16 cellular contexts compared by ENCODE assay signal in genomic region chr3:168134931-168135330, GRCh38. TPM values are rescaled to one million over a fixed set of nuclear protein-coding genes. Genes with fewer than 3 reads are reported as not detected.
DNase-seq lines count a peak whose midpoint lies in the region; ATAC-seq and TF ChIP-seq lines count a peak whose summit lies in the region.
"Had no signal": no experiment of that assay in that cellular context is flagged by ENCODE, and none has a peak within 500 bp of the region (broad histone marks: within the 10 kb centered on the region; RNA-seq: fewer than 3 reads in every experiment).

No MANE protein-coding gene starts in this region.

- no peak overlapping the region for H3K4ac ChIP-seq in IMR-90 (ENCODE audit: low read depth, low read length)

- H3K27ac Mint-ChIP-seq in stimulated activated naive B cell treated with anti-CD40 and anti-IgM and Interleukin-4, amounts not matched to agents 10 μg/mL and 1 μg/mL and 100 μg/mL, for 72 hours = no peak overlapping the region
- H3K27ac Mint-ChIP-seq: activated CD4-positive, alpha-beta memory T cell treated with anti-CD3 and anti-CD28 coated beads, Interleukin-2, amount 10 ng/mL, durations not matched to agents 7 days and 5 days; naive thymus-derived CD8-positive, alpha-beta T cell had no signal

- no peaks in the 10 kb centered on the region for H4K20me1 ChIP-seq in IMR-90 (ENCODE audit: insufficient read depth, low read length)

- H3K18ac ChIP-seq in IMR-90 (ENCODE audit: low read depth, low read length) = no peak overlapping the region

- no peak overlapping the region for H3K14ac ChIP-seq in IMR-90 (replicated peaks; ENCODE audit: low read depth, low read length)

- no peak overlapping the region for H4K8ac ChIP-seq in IMR-90 (ENCODE audit: low read depth in 2 of 2, low read length in 2 of 2)

- no peak overlapping the region for H2BK120ac ChIP-seq in IMR-90 (ENCODE audit: low read depth, low read length)

- no peak for TF ChIP-seq POLR2A in IMR-90 (IDR thresholded peaks at IDR 0.05; ENCODE audit: low read depth, low read length)

- H3K27ac ChIP-seq in IMR-90 (ENCODE audit: insufficient read depth, low read length) = no peak overlapping the region
- H3K27ac ChIP-seq: left lung, upper lobe of right lung had no signal

- POLR2A ChIA-PET in IMR-90 (lab: Charles Lee; ENCODE audit: unreplicated experiment) = no interaction called here

- H2BK5ac ChIP-seq in IMR-90 (ENCODE audit: low read depth, low read length, poor library complexity, severe bottlenecking) = no peak overlapping the region

- no peaks in the 10 kb centered on the region for H3K9me1 ChIP-seq in IMR-90 (ENCODE audit: insufficient read depth, low read length)

- 0 out of 2 replicates have a peak, but pooled peaks cover 1% of the 10 kb centered on the region for H3K4me1 ChIP-seq in IMR-90 (ENCODE audit: control insufficient read depth, insufficient read depth, low read length)
- H3K4me1 ChIP-seq: left lung, upper lobe of right lung had no signal

- DNase-seq in IMR-90 (peak; percentile 3), amygdala (lab: John Stamatoyannopoulos, UW) (no peak), NCI-H2029 (lab: John Stamatoyannopoulos, UW) (no peak)
- DNase-seq in stimulated activated naive B cell treated with anti-CD40 and anti-IgM and Interleukin-4, amounts not matched to agents 10 μg/mL and 1 μg/mL and 100 μg/mL, for 72 hours = no peak
- DNase-seq: activated CD4-positive, alpha-beta memory T cell treated with anti-CD3 and anti-CD28 coated beads, Interleukin-2, amount 10 ng/mL, durations not matched to agents 7 days and 5 days; anterior cingulate cortex; C1 segment of cervical spinal cord; cortex of kidney; left lung; naive thymus-derived CD8-positive, alpha-beta T cell; SHP77; stimulated activated CD4-positive, alpha-beta T cell treated with anti-CD3 and anti-CD28 coated beads, Interleukin-1b, Interleukin-23, amount 100 ng/mL, for 48 hours; upper lobe of right lung had no signal

- H3K9me3 Mint-ChIP-seq in stimulated activated naive B cell treated with anti-CD40 and anti-IgM and Interleukin-4, amounts not matched to agents 10 μg/mL and 1 μg/mL and 100 μg/mL, for 72 hours = no peaks in the 10 kb centered on the region
- H3K9me3 Mint-ChIP-seq: activated CD4-positive, alpha-beta memory T cell treated with anti-CD3 and anti-CD28 coated beads, Interleukin-2, amount 10 ng/mL, durations not matched to agents 7 days and 5 days had no signal

- peaks cover 5 to 10% of the 10 kb centered on the region in 2 donors for H3K27me3 Mint-ChIP-seq in stimulated activated naive B cell treated with anti-CD40 and anti-IgM and Interleukin-4, amounts not matched to agents 10 μg/mL and 1 μg/mL and 100 μg/mL, for 72 hours
- H3K27me3 Mint-ChIP-seq: activated CD4-positive, alpha-beta memory T cell treated with anti-CD3 and anti-CD28 coated beads, Interleukin-2, amount 10 ng/mL, durations not matched to agents 7 days and 5 days had no signal

- no peaks in the 10 kb centered on the region for H3K27me3 ChIP-seq in IMR-90 (ENCODE audit: control insufficient read depth, insufficient read depth, low read length)
- H3K27me3 ChIP-seq: left lung, upper lobe of right lung had no signal

- TF ChIP-seq CTCF in IMR-90 (conservative IDR thresholded peaks at IDR 0.05; ENCODE audit: low read depth, low read length) = no peak

- H2AFZ ChIP-seq in IMR-90 (replicated peaks; ENCODE audit: low read length, poor library complexity) = no peak overlapping the region

- no peaks in the 10 kb centered on the region for H3K4me1 Mint-ChIP-seq in stimulated activated naive B cell treated with anti-CD40 and anti-IgM and Interleukin-4, amounts not matched to agents 10 μg/mL and 1 μg/mL and 100 μg/mL, for 72 hours
- H3K4me1 Mint-ChIP-seq: activated CD4-positive, alpha-beta memory T cell treated with anti-CD3 and anti-CD28 coated beads, Interleukin-2, amount 10 ng/mL, durations not matched to agents 7 days and 5 days; naive thymus-derived CD8-positive, alpha-beta T cell had no signal

- H4K91ac ChIP-seq in IMR-90 (ENCODE audit: insufficient read depth, low read depth, low read length) = no peak overlapping the region

- no peak overlapping the region for H3K9ac ChIP-seq in IMR-90 (ENCODE audit: low read depth, low read length)

- H2BK15ac ChIP-seq in IMR-90 (ENCODE audit: low read depth, low read length) = no peak overlapping the region

- intact Hi-C loops in IMR-90 (cut with micrococcal nuclease) = loop anchor here (5.0 kb wide), 1 partner anchor 33 kb away; no protein-coding TSS in a partner anchor

- no peak overlapping the region for H3K23ac ChIP-seq in IMR-90 (ENCODE audit: low read depth, low read length)

- in situ Hi-C loops in IMR-90 (cut with MboI; ENCODE audit: low sequenced_read_pairs) = no loop called here

- no peaks in the 10 kb centered on the region for H3K79me1 ChIP-seq in IMR-90 (ENCODE audit: low read depth in 1 of 2, low read length in 2 of 2)

- CTCF ChIA-PET in IMR-90 (lab: Yijun Ruan, JAX) = no interaction called here

- WGBS in IMR-90 (ENCODE audit: extremely low coverage in 2 of 2, insufficient read length in 1 of 2), 2 experiments = no CpG with 5 or more reads among the region's 5 CpGs

- no peaks in the 10 kb centered on the region for H3K9me3 ChIP-seq in IMR-90 (ENCODE audit: control insufficient read depth, insufficient read depth, low read length)
- H3K9me3 ChIP-seq: left lung, upper lobe of right lung had no signal

- no peak overlapping the region for H2BK20ac ChIP-seq in IMR-90 (ENCODE audit: low read depth, low read length)

- no peak overlapping the region for H2AK5ac ChIP-seq in IMR-90 (ENCODE audit: low read depth, low read length)

- H3K4me3 Mint-ChIP-seq in stimulated activated naive B cell treated with anti-CD40 and anti-IgM and Interleukin-4, amounts not matched to agents 10 μg/mL and 1 μg/mL and 100 μg/mL, for 72 hours = no peak overlapping the region
- H3K4me3 Mint-ChIP-seq: activated CD4-positive, alpha-beta memory T cell treated with anti-CD3 and anti-CD28 coated beads, Interleukin-2, amount 10 ng/mL, durations not matched to agents 7 days and 5 days; naive thymus-derived CD8-positive, alpha-beta T cell had no signal

- no peak overlapping the region for H3K4me2 ChIP-seq in IMR-90 (ENCODE audit: low read depth, low read length)

- no TSS peak for BruUV-seq in IMR-90 (replicated peaks; lab: Mats Ljungman, UMichigan)

- H3K36me3 Mint-ChIP-seq in stimulated activated naive B cell treated with anti-CD40 and anti-IgM and Interleukin-4, amounts not matched to agents 10 μg/mL and 1 μg/mL and 100 μg/mL, for 72 hours = no peaks in the 10 kb centered on the region
- H3K36me3 Mint-ChIP-seq: naive thymus-derived CD8-positive, alpha-beta T cell had no signal

- no peak for TF ChIP-seq RAD21 in IMR-90 (IDR thresholded peaks at IDR 0.05; ENCODE audit: low read length)

- H2AK9ac ChIP-seq in IMR-90 (replicated peaks; ENCODE audit: low read depth, low read length, poor library complexity) = no peak overlapping the region

- no peak overlapping the region for H3K4me3 ChIP-seq in IMR-90 (ENCODE audit: insufficient read depth, low read depth, low read length)
- H3K4me3 ChIP-seq: left lung, upper lobe of right lung had no signal

- dilution Hi-C loops in IMR-90 (cut with HindIII; ENCODE audit: low sequenced_read_pairs, unreplicated experiment) = no loop called here

- H3K36me3 ChIP-seq in IMR-90 (ENCODE audit: control insufficient read depth, insufficient read depth, low read length) = no peaks in the 10 kb centered on the region
- H3K36me3 ChIP-seq: left lung, upper lobe of right lung had no signal

- no peak overlapping the region for H4K5ac ChIP-seq in IMR-90 (ENCODE audit: low read depth, low read length)

- no peak overlapping the region for H3K56ac ChIP-seq in IMR-90 (ENCODE audit: extremely low read depth, insufficient read depth, low read length)

- peak; percentile 78 for ATAC-seq in GM19025 (IDR thresholded peaks at IDR 0.05; ENCODE audit: low read depth, unreplicated experiment)
- ATAC-seq in HG02798 (IDR thresholded peaks at IDR 0.05; ENCODE audit: poor library complexity, unreplicated experiment) = peak; percentile 85
- ATAC-seq in IMR-90 (ENCODE audit: low read depth) = no peak
- peak; percentile 54 to 75 for ATAC-seq in stimulated activated naive B cell treated with anti-CD40 and anti-IgM and Interleukin-4, amounts not matched to agents 10 μg/mL and 1 μg/mL and 100 μg/mL, for 72 hours (replicated peaks)
- ATAC-seq in GM18858 (IDR thresholded peaks at IDR 0.05; ENCODE audit: unreplicated experiment) = no peak
- ATAC-seq: left lung; naive thymus-derived CD8-positive, alpha-beta T cell; upper lobe of right lung had no signal

TF ChIP-seq in IMR-90, 13 proteins besides CTCF, POLR2A, EP300 and RAD21 (continues in another document):
- TF ChIP-seq MXI1 (IDR thresholded peaks at IDR 0.05; ENCODE audit: borderline replicate concordance, low read depth, low read length) (no peak), ELK1 (IDR thresholded peaks at IDR 0.05; ENCODE audit: borderline replicate concordance, low read depth, low read length) (no peak), CEBPB (IDR thresholded peaks at IDR 0.05; ENCODE audit: low read depth, low read length) (no peak), NFE2L2 (IDR thresholded peaks at IDR 0.05; ENCODE audit: low read depth, low read length) (no peak), CHD1 (IDR thresholded peaks at IDR 0.05; ENCODE audit: low read depth, low read length) (no peak), RCOR1 (IDR thresholded peaks at IDR 0.05; ENCODE audit: insufficient replicate concordance, low read length) (no peak), BHLHE40 (IDR thresholded peaks at IDR 0.05; ENCODE audit: low read depth, low read length) (no peak), FOS (IDR thresholded peaks at IDR 0.05; ENCODE audit: low read depth, low read length) (no peak), USF2 (IDR thresholded peaks at IDR 0.05; ENCODE audit: low read depth, low read length) (no peak)

RNA-seq across cellular contexts. Expression of gene GOLIM4, which starts 39.2 kb away (rescaled TPM):
- total RNA-seq in IMR-90 (2012; rRNA removed) = 71.2 and 90.0 TPM in 2 replicates
- 44.6 and 48.8 TPM in 2 replicates for polyA plus RNA-seq in IMR-90 (2012; rRNA removed)
- polyA plus RNA-seq in IMR-90 (2012; cell fraction: cytosol; rRNA removed) = 19.4 and 19.5 TPM in 2 replicates
- 11.1 and 19.3 TPM in 2 replicates for polyA plus RNA-seq in IMR-90 (2012; cell fraction: nucleus; rRNA removed; ENCODE audit: low replicate concordance)

Comparison
In these comparisons a context has a peak if more than half of its experiments do, and no peak if none do; other contexts are left out.
1. ATAC-seq: peak in GM19025 (single experiment), HG02798 (single experiment) and stimulated activated naive B cell treated with anti-CD40 and anti-IgM and Interleukin-4, amounts not matched to agents 10 μg/mL and 1 μg/mL and 100 μg/mL, for 72 hours (2 of 2); none in IMR-90 (single experiment) and GM18858 (single experiment).